In the genomic region with DNA sequence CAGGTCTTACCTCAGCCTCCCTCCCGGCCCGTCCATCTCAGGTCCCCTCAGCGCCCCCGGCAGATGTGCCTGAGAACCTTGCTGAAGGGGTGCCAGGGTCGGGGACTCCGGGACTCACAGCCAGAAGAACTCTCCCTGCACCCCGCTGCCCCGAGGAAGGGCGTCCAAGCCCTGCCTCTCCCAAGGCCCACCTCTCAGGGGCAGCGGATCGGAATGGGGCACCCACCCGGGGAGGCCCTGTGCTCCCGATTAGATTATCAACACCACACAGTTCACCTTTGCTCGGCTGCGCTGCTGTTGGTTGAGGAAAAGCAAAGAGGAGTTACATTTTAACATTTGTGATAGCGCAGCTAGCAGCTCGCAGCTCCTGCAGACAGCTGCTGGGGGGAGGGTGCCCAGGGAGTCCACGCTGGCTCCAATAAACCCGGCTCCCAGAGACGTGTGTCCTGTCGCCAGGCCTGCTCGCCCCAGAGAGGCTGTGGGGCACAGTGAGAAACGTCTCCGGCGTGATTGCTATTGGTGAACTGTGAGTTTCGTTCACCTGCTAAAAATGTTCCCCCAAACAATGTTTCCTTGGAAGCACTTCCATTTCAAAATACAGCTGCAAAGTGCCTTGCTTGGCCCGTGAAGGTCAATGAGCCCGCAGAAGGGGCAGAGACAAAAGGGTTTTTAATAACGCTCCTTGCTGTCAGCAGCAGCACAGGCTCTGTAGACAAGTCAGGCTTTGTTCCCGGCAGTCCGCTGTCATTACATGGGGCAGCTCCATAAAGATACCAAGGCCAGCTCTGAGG, we compare ENCODE assay signal across 1 cellular context.
TF ChIP-seq lines count a peak whose summit lies in the region.

No MANE protein-coding gene starts in this region.

TF ChIP-seq in K562, 482 proteins besides CTCF, POLR2A, EP300 and RAD21 (continued from another document and continues in another):
- no peak for TF ChIP-seq SMAD1 (IDR thresholded peaks at IDR 0.05; ENCODE audit: low read depth, low read length, partially characterized antibody)
- TF ChIP-seq, protein P1, sequence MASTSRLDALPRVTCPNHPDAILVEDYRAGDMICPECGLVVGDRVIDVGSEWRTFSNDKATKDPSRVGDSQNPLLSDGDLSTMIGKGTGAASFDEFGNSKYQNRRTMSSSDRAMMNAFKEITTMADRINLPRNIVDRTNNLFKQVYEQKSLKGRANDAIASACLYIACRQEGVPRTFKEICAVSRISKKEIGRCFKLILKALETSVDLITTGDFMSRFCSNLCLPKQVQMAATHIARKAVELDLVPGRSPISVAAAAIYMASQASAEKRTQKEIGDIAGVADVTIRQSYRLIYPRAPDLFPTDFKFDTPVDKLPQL (IDR thresholded peaks at IDR 0.05; ENCODE audit: extremely low read depth, insufficient read length): no peak
- no peak for TF ChIP-seq FOXK2 (conservative IDR thresholded peaks at IDR 0.05 in 1 of 2, IDR thresholded peaks at IDR 0.05 in 1 of 2; ENCODE audit: low read depth in 2 of 2)
- TF ChIP-seq SP1 (CRISPR knock-in tag; IDR thresholded peaks at IDR 0.05): no peak
- TF ChIP-seq OTX1 (CRISPR knock-in tag; IDR thresholded peaks at IDR 0.05): no peak
- TF ChIP-seq, protein P2, sequence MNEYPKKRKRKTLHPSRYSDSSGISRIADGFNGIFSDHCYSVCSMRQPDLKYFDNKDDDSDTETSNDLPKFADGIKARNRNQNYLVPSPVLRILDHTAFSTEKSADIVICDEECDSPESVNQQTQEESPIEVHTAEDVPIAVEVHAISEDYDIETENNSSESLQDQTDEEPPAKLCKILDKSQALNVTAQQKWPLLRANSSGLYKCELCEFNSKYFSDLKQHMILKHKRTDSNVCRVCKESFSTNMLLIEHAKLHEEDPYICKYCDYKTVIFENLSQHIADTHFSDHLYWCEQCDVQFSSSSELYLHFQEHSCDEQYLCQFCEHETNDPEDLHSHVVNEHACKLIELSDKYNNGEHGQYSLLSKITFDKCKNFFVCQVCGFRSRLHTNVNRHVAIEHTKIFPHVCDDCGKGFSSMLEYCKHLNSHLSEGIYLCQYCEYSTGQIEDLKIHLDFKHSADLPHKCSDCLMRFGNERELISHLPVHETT (CRISPR knock-in tag; conservative IDR thresholded peaks at IDR 0.05 in 1 of 2, IDR thresholded peaks at IDR 0.05 in 1 of 2): no peak
- TF ChIP-seq, protein P3, sequence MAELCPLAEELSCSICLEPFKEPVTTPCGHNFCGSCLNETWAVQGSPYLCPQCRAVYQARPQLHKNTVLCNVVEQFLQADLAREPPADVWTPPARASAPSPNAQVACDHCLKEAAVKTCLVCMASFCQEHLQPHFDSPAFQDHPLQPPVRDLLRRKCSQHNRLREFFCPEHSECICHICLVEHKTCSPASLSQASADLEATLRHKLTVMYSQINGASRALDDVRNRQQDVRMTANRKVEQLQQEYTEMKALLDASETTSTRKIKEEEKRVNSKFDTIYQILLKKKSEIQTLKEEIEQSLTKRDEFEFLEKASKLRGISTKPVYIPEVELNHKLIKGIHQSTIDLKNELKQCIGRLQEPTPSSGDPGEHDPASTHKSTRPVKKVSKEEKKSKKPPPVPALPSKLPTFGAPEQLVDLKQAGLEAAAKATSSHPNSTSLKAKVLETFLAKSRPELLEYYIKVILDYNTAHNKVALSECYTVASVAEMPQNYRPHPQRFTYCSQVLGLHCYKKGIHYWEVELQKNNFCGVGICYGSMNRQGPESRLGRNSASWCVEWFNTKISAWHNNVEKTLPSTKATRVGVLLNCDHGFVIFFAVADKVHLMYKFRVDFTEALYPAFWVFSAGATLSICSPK (IDR thresholded peaks at IDR 0.05; ENCODE audit: borderline replicate concordance): no peak
- TF ChIP-seq, protein P4, sequence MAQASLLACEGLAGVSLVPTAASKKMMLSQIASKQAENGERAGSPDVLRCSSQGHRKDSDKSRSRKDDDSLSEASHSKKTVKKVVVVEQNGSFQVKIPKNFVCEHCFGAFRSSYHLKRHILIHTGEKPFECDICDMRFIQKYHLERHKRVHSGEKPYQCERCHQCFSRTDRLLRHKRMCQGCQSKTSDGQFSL (CRISPR knock-in tag; IDR thresholded peaks at IDR 0.05): no peak
- TF ChIP-seq, protein P4 (tag; IDR thresholded peaks at IDR 0.05): no peak
- no peak for TF ChIP-seq BDP1 (IDR thresholded peaks at IDR 0.05; ENCODE audit: insufficient read depth, insufficient read length)
- TF ChIP-seq JUND (IDR thresholded peaks at IDR 0.05; ENCODE audit: borderline replicate concordance, low read depth, low read length): no peak
- TF ChIP-seq JUND (tag; IDR thresholded peaks at IDR 0.05; ENCODE audit: borderline replicate concordance, low read depth, low read length): peak; percentile 25; the same call in 1 of the 3 replicates
- TF ChIP-seq NFIC (IDR thresholded peaks at IDR 0.05): no peak
- TF ChIP-seq ZFP1 (CRISPR knock-in tag; IDR thresholded peaks at IDR 0.05): no peak
- TF ChIP-seq ZC3H8 (IDR thresholded peaks at IDR 0.05): no peak
- peak; percentile 55; the same call in 1 of the 2 replicates for TF ChIP-seq TAL1 (IDR thresholded peaks at IDR 0.05)
- no peak for TF ChIP-seq RBBP5 (IDR thresholded peaks at IDR 0.05; ENCODE audit: borderline replicate concordance, insufficient read depth, low read length, poor library complexity, severe bottlenecking)
- TF ChIP-seq, protein P5, sequence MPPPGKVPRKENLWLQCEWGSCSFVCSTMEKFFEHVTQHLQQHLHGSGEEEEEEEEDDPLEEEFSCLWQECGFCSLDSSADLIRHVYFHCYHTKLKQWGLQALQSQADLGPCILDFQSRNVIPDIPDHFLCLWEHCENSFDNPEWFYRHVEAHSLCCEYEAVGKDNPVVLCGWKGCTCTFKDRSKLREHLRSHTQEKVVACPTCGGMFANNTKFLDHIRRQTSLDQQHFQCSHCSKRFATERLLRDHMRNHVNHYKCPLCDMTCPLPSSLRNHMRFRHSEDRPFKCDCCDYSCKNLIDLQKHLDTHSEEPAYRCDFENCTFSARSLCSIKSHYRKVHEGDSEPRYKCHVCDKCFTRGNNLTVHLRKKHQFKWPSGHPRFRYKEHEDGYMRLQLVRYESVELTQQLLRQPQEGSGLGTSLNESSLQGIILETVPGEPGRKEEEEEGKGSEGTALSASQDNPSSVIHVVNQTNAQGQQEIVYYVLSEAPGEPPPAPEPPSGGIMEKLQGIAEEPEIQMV (tag; conservative IDR thresholded peaks at IDR 0.05; ENCODE audit: low read depth): no peak
- TF ChIP-seq CREM (IDR thresholded peaks at IDR 0.05; ENCODE audit: low read depth): no peak
- TF ChIP-seq GATAD2A (IDR thresholded peaks at IDR 0.05): no peak
- TF ChIP-seq KLF13 (tag; IDR thresholded peaks at IDR 0.05; ENCODE audit: borderline replicate concordance, low read depth): no peak
- peak; percentile 65 for TF ChIP-seq TEAD4 (IDR thresholded peaks at IDR 0.05; ENCODE audit: low read length)
- TF ChIP-seq TEAD4 (CRISPR knock-in tag; IDR thresholded peaks at IDR 0.05; ENCODE audit: borderline replicate concordance): no peak
- no peak for TF ChIP-seq C11orf30 (IDR thresholded peaks at IDR 0.05; ENCODE audit: low read depth)
- TF ChIP-seq MAFF (IDR thresholded peaks at IDR 0.05; ENCODE audit: low read length): no peak
- no peak for TF ChIP-seq GTF2E2 (tag; IDR thresholded peaks at IDR 0.05)
- TF ChIP-seq ZNF165 (CRISPR knock-in tag; IDR thresholded peaks at IDR 0.05; ENCODE audit: borderline replicate concordance): 0 out of 2 replicates have a peak, but pooled peaks have one; percentile 13
- no peak for TF ChIP-seq HDAC2 (IDR thresholded peaks at IDR 0.05)
- 0 out of 2 replicates have a peak, but pooled peaks have one; percentile 4 for TF ChIP-seq BHLHE40 (IDR thresholded peaks at IDR 0.05; ENCODE audit: low read length)
- TF ChIP-seq ETV1 (tag; conservative IDR thresholded peaks at IDR 0.05; ENCODE audit: low read depth): no peak
- no peak for TF ChIP-seq ZNF3 (CRISPR knock-in tag; IDR thresholded peaks at IDR 0.05)
- TF ChIP-seq NR4A1 (CRISPR knock-in tag; IDR thresholded peaks at IDR 0.05): no peak
- TF ChIP-seq NR4A1 (tag; IDR thresholded peaks at IDR 0.05): peak; percentile 48; the same call in 1 of the 2 replicates
- TF ChIP-seq, protein P6, sequence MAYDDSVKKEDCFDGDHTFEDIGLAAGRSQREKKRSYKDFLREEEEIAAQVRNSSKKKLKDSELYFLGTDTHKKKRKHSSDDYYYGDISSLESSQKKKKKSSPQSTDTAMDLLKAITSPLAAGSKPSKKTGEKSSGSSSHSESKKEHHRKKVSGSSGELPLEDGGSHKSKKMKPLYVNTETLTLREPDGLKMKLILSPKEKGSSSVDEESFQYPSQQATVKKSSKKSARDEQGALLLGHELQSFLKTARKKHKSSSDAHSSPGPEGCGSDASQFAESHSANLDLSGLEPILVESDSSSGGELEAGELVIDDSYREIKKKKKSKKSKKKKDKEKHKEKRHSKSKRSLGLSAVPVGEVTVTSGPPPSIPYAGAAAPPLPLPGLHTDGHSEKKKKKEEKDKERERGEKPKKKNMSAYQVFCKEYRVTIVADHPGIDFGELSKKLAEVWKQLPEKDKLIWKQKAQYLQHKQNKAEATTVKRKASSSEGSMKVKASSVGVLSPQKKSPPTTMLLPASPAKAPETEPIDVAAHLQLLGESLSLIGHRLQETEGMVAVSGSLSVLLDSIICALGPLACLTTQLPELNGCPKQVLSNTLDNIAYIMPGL (CRISPR knock-in tag; IDR thresholded peaks at IDR 0.05): no peak
- no peak for TF ChIP-seq NEUROD1 (IDR thresholded peaks at IDR 0.05; ENCODE audit: borderline replicate concordance, low read depth, low read length, partially characterized antibody)
- no peak for TF ChIP-seq ZC3H11A (IDR thresholded peaks at IDR 0.05; ENCODE audit: low read depth, low read length)
- TF ChIP-seq, protein P7, sequence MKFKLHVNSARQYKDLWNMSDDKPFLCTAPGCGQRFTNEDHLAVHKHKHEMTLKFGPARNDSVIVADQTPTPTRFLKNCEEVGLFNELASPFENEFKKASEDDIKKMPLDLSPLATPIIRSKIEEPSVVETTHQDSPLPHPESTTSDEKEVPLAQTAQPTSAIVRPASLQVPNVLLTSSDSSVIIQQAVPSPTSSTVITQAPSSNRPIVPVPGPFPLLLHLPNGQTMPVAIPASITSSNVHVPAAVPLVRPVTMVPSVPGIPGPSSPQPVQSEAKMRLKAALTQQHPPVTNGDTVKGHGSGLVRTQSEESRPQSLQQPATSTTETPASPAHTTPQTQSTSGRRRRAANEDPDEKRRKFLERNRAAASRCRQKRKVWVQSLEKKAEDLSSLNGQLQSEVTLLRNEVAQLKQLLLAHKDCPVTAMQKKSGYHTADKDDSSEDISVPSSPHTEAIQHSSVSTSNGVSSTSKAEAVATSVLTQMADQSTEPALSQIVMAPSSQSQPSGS (CRISPR knock-in tag; IDR thresholded peaks at IDR 0.05): no peak
- TF ChIP-seq KDM4B (IDR thresholded peaks at IDR 0.05; ENCODE audit: borderline replicate concordance in 2 of 2, low read depth in 1 of 2): 0 out of 4 replicates have a peak, but pooled peaks of 1 of the 2 experiments have one; percentile 37
- TF ChIP-seq, protein P8, sequence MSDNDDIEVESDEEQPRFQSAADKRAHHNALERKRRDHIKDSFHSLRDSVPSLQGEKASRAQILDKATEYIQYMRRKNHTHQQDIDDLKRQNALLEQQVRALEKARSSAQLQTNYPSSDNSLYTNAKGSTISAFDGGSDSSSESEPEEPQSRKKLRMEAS (CRISPR knock-in tag; IDR thresholded peaks at IDR 0.05): no peak
- TF ChIP-seq, protein P9, sequence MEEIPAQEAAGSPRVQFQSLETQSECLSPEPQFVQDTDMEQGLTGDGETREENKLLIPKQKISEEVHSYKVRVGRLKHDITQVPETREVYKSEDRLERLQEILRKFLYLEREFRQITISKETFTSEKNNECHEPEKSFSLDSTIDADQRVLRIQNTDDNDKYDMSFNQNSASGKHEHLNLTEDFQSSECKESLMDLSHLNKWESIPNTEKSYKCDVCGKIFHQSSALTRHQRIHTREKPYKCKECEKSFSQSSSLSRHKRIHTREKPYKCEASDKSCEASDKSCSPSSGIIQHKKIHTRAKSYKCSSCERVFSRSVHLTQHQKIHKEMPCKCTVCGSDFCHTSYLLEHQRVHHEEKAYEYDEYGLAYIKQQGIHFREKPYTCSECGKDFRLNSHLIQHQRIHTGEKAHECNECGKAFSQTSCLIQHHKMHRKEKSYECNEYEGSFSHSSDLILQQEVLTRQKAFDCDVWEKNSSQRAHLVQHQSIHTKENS (CRISPR knock-in tag; IDR thresholded peaks at IDR 0.05): no peak
- TF ChIP-seq ZBED1 (IDR thresholded peaks at IDR 0.05): no peak
- TF ChIP-seq, protein P10, sequence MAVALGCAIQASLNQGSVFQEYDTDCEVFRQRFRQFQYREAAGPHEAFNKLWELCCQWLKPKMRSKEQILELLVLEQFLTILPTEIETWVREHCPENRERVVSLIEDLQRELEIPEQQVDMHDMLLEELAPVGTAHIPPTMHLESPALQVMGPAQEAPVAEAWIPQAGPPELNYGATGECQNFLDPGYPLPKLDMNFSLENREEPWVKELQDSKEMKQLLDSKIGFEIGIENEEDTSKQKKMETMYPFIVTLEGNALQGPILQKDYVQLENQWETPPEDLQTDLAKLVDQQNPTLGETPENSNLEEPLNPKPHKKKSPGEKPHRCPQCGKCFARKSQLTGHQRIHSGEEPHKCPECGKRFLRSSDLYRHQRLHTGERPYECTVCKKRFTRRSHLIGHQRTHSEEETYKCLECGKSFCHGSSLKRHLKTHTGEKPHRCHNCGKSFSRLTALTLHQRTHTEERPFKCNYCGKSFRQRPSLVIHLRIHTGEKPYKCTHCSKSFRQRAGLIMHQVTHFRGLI (CRISPR knock-in tag; IDR thresholded peaks at IDR 0.05): no peak
- no peak for TF ChIP-seq XRCC3 (IDR thresholded peaks at IDR 0.05)
- TF ChIP-seq, protein P11, sequence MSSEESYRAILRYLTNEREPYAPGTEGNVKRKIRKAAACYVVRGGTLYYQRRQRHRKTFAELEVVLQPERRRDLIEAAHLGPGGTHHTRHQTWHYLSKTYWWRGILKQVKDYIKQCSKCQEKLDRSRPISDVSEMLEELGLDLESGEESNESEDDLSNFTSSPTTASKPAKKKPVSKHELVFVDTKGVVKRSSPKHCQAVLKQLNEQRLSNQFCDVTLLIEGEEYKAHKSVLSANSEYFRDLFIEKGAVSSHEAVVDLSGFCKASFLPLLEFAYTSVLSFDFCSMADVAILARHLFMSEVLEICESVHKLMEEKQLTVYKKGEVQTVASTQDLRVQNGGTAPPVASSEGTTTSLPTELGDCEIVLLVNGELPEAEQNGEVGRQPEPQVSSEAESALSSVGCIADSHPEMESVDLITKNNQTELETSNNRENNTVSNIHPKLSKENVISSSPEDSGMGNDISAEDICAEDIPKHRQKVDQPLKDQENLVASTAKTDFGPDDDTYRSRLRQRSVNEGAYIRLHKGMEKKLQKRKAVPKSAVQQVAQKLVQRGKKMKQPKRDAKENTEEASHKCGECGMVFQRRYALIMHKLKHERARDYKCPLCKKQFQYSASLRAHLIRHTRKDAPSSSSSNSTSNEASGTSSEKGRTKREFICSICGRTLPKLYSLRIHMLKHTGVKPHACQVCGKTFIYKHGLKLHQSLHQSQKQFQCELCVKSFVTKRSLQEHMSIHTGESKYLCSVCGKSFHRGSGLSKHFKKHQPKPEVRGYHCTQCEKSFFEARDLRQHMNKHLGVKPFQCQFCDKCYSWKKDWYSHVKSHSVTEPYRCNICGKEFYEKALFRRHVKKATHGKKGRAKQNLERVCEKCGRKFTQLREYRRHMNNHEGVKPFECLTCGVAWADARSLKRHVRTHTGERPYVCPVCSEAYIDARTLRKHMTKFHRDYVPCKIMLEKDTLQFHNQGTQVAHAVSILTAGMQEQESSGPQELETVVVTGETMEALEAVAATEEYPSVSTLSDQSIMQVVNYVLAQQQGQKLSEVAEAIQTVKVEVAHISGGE (CRISPR knock-in tag; IDR thresholded peaks at IDR 0.05): 0 out of 6 replicates have a peak, but pooled peaks of 1 of the 3 experiments have one; percentile 30
- TF ChIP-seq L3MBTL2 (IDR thresholded peaks at IDR 0.05): no peak; the same call in 1 of the 2 replicates
- TF ChIP-seq ZNF785 (CRISPR knock-in tag; IDR thresholded peaks at IDR 0.05): no peak
